In genomic region chr3:171001957-171002694, GRCh38 we compare ENCODE assay signal across 10 cellular contexts. TPM values are rescaled to one million over a fixed set of nuclear protein-coding genes. Genes with fewer than 3 reads are reported as not detected.
A peak's percentile ranks its signal among the peaks of the same experiment; 100 is the strongest.
DNase-seq lines count a peak whose midpoint lies in the region; ATAC-seq and TF ChIP-seq lines count a peak whose summit lies in the region.
"Had no signal": no experiment of that assay in that cellular context is flagged by ENCODE, and none has a peak within 500 bp of the region (broad histone marks: within the 10 kb centered on the region; RNA-seq: fewer than 3 reads in every experiment).

No MANE protein-coding gene starts in this region.

- peak overlapping the region in 3 of 4 donors; percentile 38 to 75 (median 62) for H3K27ac ChIP-seq in body of pancreas
- H3K27ac ChIP-seq in right atrium auricular region: no peak overlapping the region
- H3K27ac ChIP-seq: foreskin keratinocyte had no signal

- H3K4me1 ChIP-seq in body of pancreas: peaks cover 45% of the 10 kb centered on the region
- H3K4me1 ChIP-seq in right atrium auricular region: peaks cover 0 to 6% of the 10 kb centered on the region in 2 donors

- H3K4me3 ChIP-seq in body of pancreas (no peak overlapping the region), right atrium auricular region (no peak overlapping the region)

- no peak for TF ChIP-seq POLR2A in body of pancreas (IDR thresholded peaks at IDR 0.05)

- ATAC-seq in HG03378 (IDR thresholded peaks at IDR 0.05; ENCODE audit: unreplicated experiment): peak; percentile 63
- ATAC-seq in body of pancreas: peak; percentile 76
- no peak for ATAC-seq in HG02763 (IDR thresholded peaks at IDR 0.05; ENCODE audit: unreplicated experiment)
- no peak for ATAC-seq in GM19324 (IDR thresholded peaks at IDR 0.05; ENCODE audit: low FRiP score, unreplicated experiment)
- ATAC-seq: foreskin keratinocyte had no signal

- H3K27me3 ChIP-seq in body of pancreas (no peaks in the 10 kb centered on the region), right atrium auricular region (no peaks in the 10 kb centered on the region)
- H3K27me3 ChIP-seq: foreskin keratinocyte had no signal

- TF ChIP-seq CTCF in body of pancreas (IDR thresholded peaks at IDR 0.05): no peak
- TF ChIP-seq CTCF in right atrium auricular region (IDR thresholded peaks at IDR 0.05): no peak

- WGBS in body of pancreas, 2 donors: 26 to 29% methylated on average over 5 of the region's 5 CpGs

- no peaks in the 10 kb centered on the region for H3K9me3 ChIP-seq in body of pancreas
- H3K9me3 ChIP-seq in right atrium auricular region: no peaks in the 10 kb centered on the region

- H3K36me3 ChIP-seq in body of pancreas (replicated peaks in 1 of 2; ENCODE audit: insufficient read depth in 1 of 2, low read depth in 2 of 2) (no peaks in the 10 kb centered on the region), right atrium auricular region (no peaks in the 10 kb centered on the region)

- intact Hi-C loops in body of pancreas (cut with DNase I): no loop called here

- DNase-seq in DMS53 (lab: John Stamatoyannopoulos, UW): peak; percentile 85
- DNase-seq in body of pancreas: peak; percentile 17 to 57 (median 36)
- DNase-seq in medulla oblongata (ENCODE audit: extremely low spot score): peak; percentile 50
- DNase-seq in right atrium auricular region (ENCODE audit: low spot score): no peak
- DNase-seq in activated effector memory CD4-positive, alpha-beta T cell treated with anti-CD3 and anti-CD28 coated beads, Interleukin-2, amount 50 U/mL, for 16 hours: no peak
- DNase-seq: T-helper 1 cell had no signal

RNA-seq across cellular contexts. Expression of gene SLC2A2, which starts 24.4 kb away (rescaled TPM):
- total RNA-seq in body of pancreas (1 to 10 TPM; 2.9 to 8.2 TPM), right atrium auricular region (not detected)
- total RNA-seq: foreskin keratinocyte had no signal

Comparison
In these comparisons a context has a peak if more than half of its experiments do, and no peak if none do; other contexts are left out.
1. DNase-seq: peak in DMS53 (single experiment), body of pancreas (4 of 4) and medulla oblongata (single experiment); none in right atrium auricular region (single experiment) and activated effector memory CD4-positive, alpha-beta T cell treated with anti-CD3 and anti-CD28 coated beads, Interleukin-2, amount 50 U/mL, for 16 hours (single experiment).
2. ATAC-seq: peak in HG03378 (single experiment) and body of pancreas (single experiment); none in HG02763 (single experiment) and GM19324 (single experiment).
3. H3K27ac ChIP-seq: peak in body of pancreas (3 of 4); none in right atrium auricular region (0 of 2).